Comparison of ENCODE assay signal across 19 cellular contexts in genomic region chr5:125083932-125084331, GRCh38.
DNase-seq lines count a peak whose midpoint lies in the region; ATAC-seq, FAIRE-seq and TF ChIP-seq lines count a peak whose summit lies in the region.
"Had no signal": no experiment of that assay in that cellular context is flagged by ENCODE, and none has a peak within 500 bp of the region (broad histone marks: within the 10 kb centered on the region; RNA-seq: fewer than 3 reads in every experiment).

No MANE protein-coding gene starts in this region.

- no peaks in the 10 kb centered on the region for H3K9me3 ChIP-seq in astrocyte (ENCODE audit: insufficient read depth, low read depth, low read length)
- H3K9me3 ChIP-seq: A549, sigmoid colon, vagina had no signal

- H3K4me1 Mint-ChIP-seq in astrocyte (ENCODE audit: low read depth, unreplicated experiment) (peaks cover 9% of the 10 kb centered on the region), T-cell (no peaks in the 10 kb centered on the region)
- H3K4me1 Mint-ChIP-seq in activated CD8-positive, alpha-beta memory T cell treated with anti-CD3 and anti-CD28 coated beads, Interleukin-2, amount 10 ng/mL, durations not matched to agents 7 days and 5 days = no peaks in the 10 kb centered on the region
- H3K4me1 Mint-ChIP-seq: central memory CD8-positive, alpha-beta T cell; stimulated activated naive B cell treated with anti-CD40 and anti-IgM and Interleukin-4, amounts not matched to agents 10 μg/mL and 1 μg/mL and 100 μg/mL, for 72 hours had no signal

- no peaks in the 10 kb centered on the region for H3K36me3 ChIP-seq in astrocyte (ENCODE audit: insufficient read depth, low read length)
- H3K36me3 ChIP-seq: sigmoid colon, vagina had no signal

- no peak overlapping the region for H3K4me2 ChIP-seq in astrocyte (ENCODE audit: low read length)
- H3K4me2 ChIP-seq: A549 had no signal

- ATAC-seq in Right ventricle myocardium superior (ENCODE audit: poor library complexity) (peak; percentile 53), foreskin keratinocyte (peak; percentile 84), T-cell (replicated peaks in 1 of 4) (no peak)
- no peak for ATAC-seq in activated CD8-positive, alpha-beta memory T cell treated with anti-CD3 and anti-CD28 coated beads, Interleukin-2, amount 10 ng/mL, durations not matched to agents 7 days and 5 days
- ATAC-seq: A549; K562; stimulated activated naive B cell treated with anti-CD40 and anti-IgM and Interleukin-4, amounts not matched to agents 10 μg/mL and 1 μg/mL and 100 μg/mL, for 72 hours had no signal

- H2AFZ ChIP-seq in astrocyte (ENCODE audit: low read depth, low read length) = no peak overlapping the region

- POLR2A ChIA-PET in T-cell (lab: Charles Lee) = no interaction called here

- H3K27ac Mint-ChIP-seq in astrocyte (ENCODE audit: unreplicated experiment) = peak overlapping the region; percentile 53
- H3K27ac Mint-ChIP-seq in T-cell = no peak overlapping the region
- no peak overlapping the region for H3K27ac Mint-ChIP-seq in activated CD8-positive, alpha-beta memory T cell treated with anti-CD3 and anti-CD28 coated beads, Interleukin-2, amount 10 ng/mL, durations not matched to agents 7 days and 5 days
- H3K27ac Mint-ChIP-seq: activated naive CD4-positive, alpha-beta T cell treated with anti-CD3 and anti-CD28 coated beads for 36 hours; stimulated activated naive B cell treated with anti-CD40 and anti-IgM and Interleukin-4, amounts not matched to agents 10 μg/mL and 1 μg/mL and 100 μg/mL, for 72 hours had no signal

- DNase-seq in Right ventricle myocardium superior (no peak), cardiac septum (ENCODE audit: low spot score) (no peak), astrocyte (ENCODE audit: low read depth) (peak; percentile 82), foreskin keratinocyte (peak; percentile 49 to 79), stromal cell of bone marrow (ENCODE audit: low read depth) (peak; percentile 76), T-cell (no peak), GM13976 (ENCODE audit: low spot score) (no peak)
- no peak for DNase-seq in activated CD8-positive, alpha-beta memory T cell treated with anti-CD3 and anti-CD28 coated beads, Interleukin-2, amount 10 ng/mL, durations not matched to agents 7 days and 5 days
- DNase-seq: activated CD8-positive, alpha-beta memory T cell treated with anti-CD3 and anti-CD28 coated beads, Interleukin-2, amount 50 U/mL, for 48 hours; activated naive CD4-positive, alpha-beta T cell treated with anti-CD3 and anti-CD28 coated beads for 36 hours; NCI-H1436 treated with DMSO at 0.1 percent for 48 hours; NCI-H524 treated with DMSO at 0.1 percent for 48 hours; sigmoid colon; stimulated activated naive B cell treated with anti-CD40 and anti-IgM and Interleukin-4, amounts not matched to agents 10 μg/mL and 1 μg/mL and 100 μg/mL, for 72 hours; T-helper 1 cell had no signal

- H3K4me1 ChIP-seq in astrocyte (ENCODE audit: insufficient read depth, low read length) (no peaks in the 10 kb centered on the region), foreskin keratinocyte (peaks cover 9% of the 10 kb centered on the region)
- H3K4me1 ChIP-seq: A549 had no signal

- no peak overlapping the region for H3K4me3 Mint-ChIP-seq in astrocyte (ENCODE audit: unreplicated experiment)
- H3K4me3 Mint-ChIP-seq in T-cell = no peak overlapping the region
- no peak overlapping the region for H3K4me3 Mint-ChIP-seq in activated CD8-positive, alpha-beta memory T cell treated with anti-CD3 and anti-CD28 coated beads, Interleukin-2, amount 10 ng/mL, durations not matched to agents 7 days and 5 days
- H3K4me3 Mint-ChIP-seq: activated naive CD4-positive, alpha-beta T cell treated with anti-CD3 and anti-CD28 coated beads for 36 hours; central memory CD8-positive, alpha-beta T cell; stimulated activated naive B cell treated with anti-CD40 and anti-IgM and Interleukin-4, amounts not matched to agents 10 μg/mL and 1 μg/mL and 100 μg/mL, for 72 hours had no signal

- H3K4me3 ChIP-seq in astrocyte (ENCODE audit: insufficient read depth, low read depth, low read length) = no peak overlapping the region
- H3K4me3 ChIP-seq: A549, K562, sigmoid colon, vagina had no signal

- CTCF ChIA-PET in T-cell (lab: Charles Lee) = no interaction called here
- CTCF ChIA-PET in activated CD8-positive, alpha-beta memory T cell treated with anti-CD3 and anti-CD28 coated beads, Interleukin-2, amount 10 ng/mL, durations not matched to agents 7 days and 5 days (lab: Charles Lee) = no interaction called here

- intact Hi-C loops in Right ventricle myocardium superior (cut with DNase I) (no loop called here), cardiac septum (cut with DNase I) (no loop called here)

- no peaks in the 10 kb centered on the region for H3K79me2 ChIP-seq in astrocyte (ENCODE audit: insufficient read depth, low read length)

- H3K27me3 ChIP-seq in astrocyte (ENCODE audit: insufficient read depth, low read length) (no peaks in the 10 kb centered on the region), foreskin keratinocyte (no peaks in the 10 kb centered on the region)
- H3K27me3 ChIP-seq: sigmoid colon, vagina had no signal

- H3K9ac ChIP-seq in astrocyte (ENCODE audit: low read length) = no peak overlapping the region

- H3K36me3 Mint-ChIP-seq in astrocyte (ENCODE audit: low read depth, unreplicated experiment) (no peaks in the 10 kb centered on the region), T-cell (no peaks in the 10 kb centered on the region)
- H3K36me3 Mint-ChIP-seq in activated CD8-positive, alpha-beta memory T cell treated with anti-CD3 and anti-CD28 coated beads, Interleukin-2, amount 10 ng/mL, durations not matched to agents 7 days and 5 days = no peaks in the 10 kb centered on the region
- H3K36me3 Mint-ChIP-seq: stimulated activated naive B cell treated with anti-CD40 and anti-IgM and Interleukin-4, amounts not matched to agents 10 μg/mL and 1 μg/mL and 100 μg/mL, for 72 hours had no signal

- no peak overlapping the region for H3K27ac ChIP-seq in astrocyte (ENCODE audit: low read depth, low read length)
- H3K27ac ChIP-seq in foreskin keratinocyte = no peak overlapping the region
- H3K27ac ChIP-seq: A549, sigmoid colon, vagina had no signal

- FAIRE-seq in astrocyte (lab: Jason Lieb, UNC) = peak; percentile 81
- FAIRE-seq: A549, K562 had no signal

- TF ChIP-seq CTCF in astrocyte (IDR thresholded peaks at IDR 0.05; ENCODE audit: insufficient read depth, low read depth, low read length) (no peak), foreskin keratinocyte (conservative IDR thresholded peaks at IDR 0.05) (no peak), GM13976 (IDR thresholded peaks at IDR 0.05; ENCODE audit: borderline replicate concordance, control extremely low read depth, extremely low read depth, insufficient read depth, missing control alignments) (no peak)

- H4K20me1 ChIP-seq in astrocyte (ENCODE audit: insufficient read depth, low read length) = no peaks in the 10 kb centered on the region

- in situ Hi-C loops in GM13976 (cut with MboI; ENCODE audit: low sequenced_read_pairs, unreplicated experiment) = no loop called here

- H3K9me3 Mint-ChIP-seq in astrocyte (ENCODE audit: unreplicated experiment) = peaks cover 2% of the 10 kb centered on the region
- H3K9me3 Mint-ChIP-seq in T-cell = peaks cover 4 to 9% (median 8%) of the 10 kb centered on the region in 3 donors
- peaks cover 12% of the 10 kb centered on the region for H3K9me3 Mint-ChIP-seq in activated CD8-positive, alpha-beta memory T cell treated with anti-CD3 and anti-CD28 coated beads, Interleukin-2, amount 10 ng/mL, durations not matched to agents 7 days and 5 days (ENCODE audit: low read depth)
- H3K9me3 Mint-ChIP-seq: activated naive CD4-positive, alpha-beta T cell treated with anti-CD3 and anti-CD28 coated beads for 36 hours had no signal

- no peaks in the 10 kb centered on the region for H3K27me3 Mint-ChIP-seq in astrocyte (ENCODE audit: low read depth, unreplicated experiment)
- no peaks in the 10 kb centered on the region for H3K27me3 Mint-ChIP-seq in T-cell
- H3K27me3 Mint-ChIP-seq in activated CD8-positive, alpha-beta memory T cell treated with anti-CD3 and anti-CD28 coated beads, Interleukin-2, amount 10 ng/mL, durations not matched to agents 7 days and 5 days = no peaks in the 10 kb centered on the region
- H3K27me3 Mint-ChIP-seq: central memory CD8-positive, alpha-beta T cell; stimulated activated naive B cell treated with anti-CD40 and anti-IgM and Interleukin-4, amounts not matched to agents 10 μg/mL and 1 μg/mL and 100 μg/mL, for 72 hours had no signal

Comparison
In these comparisons a context has a peak if more than half of its experiments do, and no peak if none do; other contexts are left out.
1. ATAC-seq: peak in Right ventricle myocardium superior (single experiment) and foreskin keratinocyte (single experiment); none in T-cell (0 of 4) and activated CD8-positive, alpha-beta memory T cell treated with anti-CD3 and anti-CD28 coated beads, Interleukin-2, amount 10 ng/mL, durations not matched to agents 7 days and 5 days (single experiment).
2. DNase-seq: peak in astrocyte (single experiment), foreskin keratinocyte (2 of 2) and stromal cell of bone marrow (single experiment); none in Right ventricle myocardium superior (single experiment), cardiac septum (single experiment), T-cell (0 of 34), activated CD8-positive, alpha-beta memory T cell treated with anti-CD3 and anti-CD28 coated beads, Interleukin-2, amount 10 ng/mL, durations not matched to agents 7 days and 5 days (single experiment) and GM13976 (single experiment).